Comparison of ENCODE assay signal across 1 cellular context in the genomic region with DNA sequence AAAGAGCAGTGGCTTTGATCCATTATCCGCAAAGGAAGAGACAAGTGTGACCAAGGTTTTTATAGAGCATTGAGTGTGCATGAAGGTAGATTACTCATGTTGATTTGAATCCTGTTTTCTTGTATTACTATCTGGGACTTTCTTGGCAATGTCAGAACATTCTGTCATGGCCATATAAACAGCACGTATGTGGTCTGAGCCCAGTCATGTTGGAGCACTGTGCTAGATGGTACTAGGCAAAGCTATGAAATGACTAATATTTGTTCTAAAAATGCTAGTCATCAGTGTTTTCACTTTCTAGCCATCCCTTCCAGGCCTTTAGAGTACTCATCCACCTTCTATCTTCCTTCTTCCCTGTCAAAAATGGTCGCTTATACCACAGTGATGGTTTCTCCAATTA.
TF ChIP-seq lines count a peak whose summit lies in the region.

No MANE protein-coding gene starts in this region.

TF ChIP-seq in GM12878, 131 proteins besides CTCF, POLR2A, EP300 and RAD21 (continued from another document):
- TF ChIP-seq FOS (IDR thresholded peaks at IDR 0.05; ENCODE audit: borderline replicate concordance, extremely low read depth, insufficient read length) = no peak
- TF ChIP-seq, protein P1, sequence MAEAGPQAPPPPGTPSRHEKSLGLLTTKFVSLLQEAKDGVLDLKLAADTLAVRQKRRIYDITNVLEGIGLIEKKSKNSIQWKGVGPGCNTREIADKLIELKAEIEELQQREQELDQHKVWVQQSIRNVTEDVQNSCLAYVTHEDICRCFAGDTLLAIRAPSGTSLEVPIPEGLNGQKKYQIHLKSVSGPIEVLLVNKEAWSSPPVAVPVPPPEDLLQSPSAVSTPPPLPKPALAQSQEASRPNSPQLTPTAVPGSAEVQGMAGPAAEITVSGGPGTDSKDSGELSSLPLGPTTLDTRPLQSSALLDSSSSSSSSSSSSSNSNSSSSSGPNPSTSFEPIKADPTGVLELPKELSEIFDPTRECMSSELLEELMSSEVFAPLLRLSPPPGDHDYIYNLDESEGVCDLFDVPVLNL (IDR thresholded peaks at IDR 0.05; ENCODE audit: low read depth, low read length) = no peak
- TF ChIP-seq, protein P2, sequence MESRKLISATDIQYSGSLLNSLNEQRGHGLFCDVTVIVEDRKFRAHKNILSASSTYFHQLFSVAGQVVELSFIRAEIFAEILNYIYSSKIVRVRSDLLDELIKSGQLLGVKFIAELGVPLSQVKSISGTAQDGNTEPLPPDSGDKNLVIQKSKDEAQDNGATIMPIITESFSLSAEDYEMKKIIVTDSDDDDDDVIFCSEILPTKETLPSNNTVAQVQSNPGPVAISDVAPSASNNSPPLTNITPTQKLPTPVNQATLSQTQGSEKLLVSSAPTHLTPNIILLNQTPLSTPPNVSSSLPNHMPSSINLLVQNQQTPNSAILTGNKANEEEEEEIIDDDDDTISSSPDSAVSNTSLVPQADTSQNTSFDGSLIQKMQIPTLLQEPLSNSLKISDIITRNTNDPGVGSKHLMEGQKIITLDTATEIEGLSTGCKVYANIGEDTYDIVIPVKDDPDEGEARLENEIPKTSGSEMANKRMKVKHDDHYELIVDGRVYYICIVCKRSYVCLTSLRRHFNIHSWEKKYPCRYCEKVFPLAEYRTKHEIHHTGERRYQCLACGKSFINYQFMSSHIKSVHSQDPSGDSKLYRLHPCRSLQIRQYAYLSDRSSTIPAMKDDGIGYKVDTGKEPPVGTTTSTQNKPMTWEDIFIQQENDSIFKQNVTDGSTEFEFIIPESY (IDR thresholded peaks at IDR 0.05) = no peak
- TF ChIP-seq SREBF2 (IDR thresholded peaks at IDR 0.05; ENCODE audit: low read length) = no peak
- TF ChIP-seq, protein P3, sequence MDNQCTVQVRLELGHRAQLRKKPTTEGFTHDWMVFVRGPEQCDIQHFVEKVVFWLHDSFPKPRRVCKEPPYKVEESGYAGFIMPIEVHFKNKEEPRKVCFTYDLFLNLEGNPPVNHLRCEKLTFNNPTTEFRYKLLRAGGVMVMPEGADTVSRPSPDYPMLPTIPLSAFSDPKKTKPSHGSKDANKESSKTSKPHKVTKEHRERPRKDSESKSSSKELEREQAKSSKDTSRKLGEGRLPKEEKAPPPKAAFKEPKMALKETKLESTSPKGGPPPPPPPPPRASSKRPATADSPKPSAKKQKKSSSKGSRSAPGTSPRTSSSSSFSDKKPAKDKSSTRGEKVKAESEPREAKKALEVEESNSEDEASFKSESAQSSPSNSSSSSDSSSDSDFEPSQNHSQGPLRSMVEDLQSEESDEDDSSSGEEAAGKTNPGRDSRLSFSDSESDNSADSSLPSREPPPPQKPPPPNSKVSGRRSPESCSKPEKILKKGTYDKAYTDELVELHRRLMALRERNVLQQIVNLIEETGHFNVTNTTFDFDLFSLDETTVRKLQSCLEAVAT (IDR thresholded peaks at IDR 0.05) = no peak
